8 cellular contexts compared by ENCODE assay signal in the genomic region with DNA sequence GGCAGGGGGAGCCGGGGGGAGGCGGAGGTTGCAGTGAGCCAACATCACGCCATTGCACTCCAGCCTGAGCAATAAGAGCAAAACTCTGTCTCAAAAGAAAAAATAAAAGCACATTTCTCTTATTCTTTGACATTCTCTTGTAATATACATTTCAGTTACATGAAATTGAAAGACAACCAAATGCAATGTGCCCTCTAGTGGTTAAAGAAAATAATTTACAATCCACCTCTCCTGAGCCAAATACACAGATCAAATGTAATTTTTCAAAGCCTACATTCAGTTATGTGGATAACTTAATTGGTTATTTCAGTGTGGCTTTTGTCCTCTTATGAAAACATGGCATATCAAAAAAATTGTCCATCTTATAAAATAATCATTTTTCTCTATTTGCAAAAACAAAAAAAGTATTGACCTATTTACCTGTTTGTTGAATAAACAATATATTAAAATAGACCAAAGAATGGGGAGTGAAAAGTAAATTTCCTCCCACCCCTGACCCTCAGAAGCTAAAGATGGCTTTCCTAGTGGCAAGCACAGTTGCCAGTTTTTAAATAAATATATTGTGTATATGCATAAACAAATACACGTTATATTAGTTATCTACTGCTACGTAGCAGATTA. TPM values are rescaled to one million over a fixed set of nuclear protein-coding genes. Genes with fewer than 3 reads are reported as not detected.
DNase-seq lines count a peak whose midpoint lies in the region; ATAC-seq and TF ChIP-seq lines count a peak whose summit lies in the region.

No MANE protein-coding gene starts in this region.

- peaks cover 6% of the 10 kb centered on the region for H3K4me1 ChIP-seq in ACC112 (ENCODE audit: control insufficient read depth, insufficient read depth, low read length, unreplicated experiment)
- peaks cover 10% of the 10 kb centered on the region for H3K4me1 ChIP-seq in left ventricle myocardium inferior
- no peaks in the 10 kb centered on the region for H3K4me1 ChIP-seq in stomach

- H2AFZ ChIP-seq in ACC112 (ENCODE audit: low read length, unreplicated experiment) = peak overlapping the region; percentile 82

- in situ Hi-C loops in GM13976 (cut with MboI; ENCODE audit: low sequenced_read_pairs, unreplicated experiment) = no loop called here

- no peak overlapping the region for H3K27ac ChIP-seq in ACC112 (ENCODE audit: low read depth, low read length)
- no peak overlapping the region for H3K27ac ChIP-seq in VCaP
- H3K27ac ChIP-seq in left ventricle myocardium inferior (replicated peaks) = peak overlapping the region; percentile 67
- no peak overlapping the region for H3K27ac ChIP-seq in stomach

- peak; percentile 48 for TF ChIP-seq CTCF in GM13976 (IDR thresholded peaks at IDR 0.05; ENCODE audit: borderline replicate concordance, control extremely low read depth, extremely low read depth, insufficient read depth, missing control alignments)
- TF ChIP-seq CTCF in VCaP (conservative IDR thresholded peaks at IDR 0.05) = peak; percentile 83
- TF ChIP-seq CTCF in left ventricle myocardium inferior (IDR thresholded peaks at IDR 0.05; ENCODE audit: borderline replicate concordance) = peak; percentile 78
- peak in 5 of 7 experiments; percentile 43 to 66 (median 54) for TF ChIP-seq CTCF in stomach (IDR thresholded peaks at IDR 0.05)

- H3K9me3 ChIP-seq in left ventricle myocardium inferior (replicated peaks) = no peaks in the 10 kb centered on the region
- H3K9me3 ChIP-seq in stomach = no peaks in the 10 kb centered on the region

- no peak overlapping the region for H3K4me3 ChIP-seq in ACC112 (ENCODE audit: low read depth, low read length)
- H3K4me3 ChIP-seq in left ventricle myocardium inferior = peak overlapping the region; percentile 11
- H3K4me3 ChIP-seq in stomach = no peak overlapping the region

- no peak for ATAC-seq in GM18519 (IDR thresholded peaks at IDR 0.05; ENCODE audit: low FRiP score, unreplicated experiment)
- no peak for ATAC-seq in GM18502 (IDR thresholded peaks at IDR 0.05; ENCODE audit: poor library complexity, unreplicated experiment)

- no peak for TF ChIP-seq POLR2A in stomach (IDR thresholded peaks at IDR 0.05)

- no peak for TF ChIP-seq EP300 in stomach (IDR thresholded peaks at IDR 0.05)

- intact Hi-C loops in left ventricle myocardium inferior (cut with micrococcal nuclease) = loop anchor here (2.0 kb wide), 1 partner anchor 158 kb away; no protein-coding TSS in a partner anchor
- intact Hi-C loops in stomach (cut with DNase I; ENCODE audit: low total_unique reads) = loop anchor here (10.0 kb wide), 1 partner anchor 152 kb away; no protein-coding TSS in a partner anchor

- peak; percentile 49 for DNase-seq in GM13976 (ENCODE audit: low spot score)
- peak; percentile 3 for DNase-seq in NCI-H1048 (lab: John Stamatoyannopoulos, UW)
- DNase-seq in left ventricle myocardium inferior = no peak
- no peak for DNase-seq in stomach

- H3K27me3 ChIP-seq in ACC112 (ENCODE audit: insufficient read depth, low read length) (no peaks in the 10 kb centered on the region), left ventricle myocardium inferior (ENCODE audit: low read depth) (no peaks in the 10 kb centered on the region), stomach (peaks cover 0 to 14% (median under 1%) of the 10 kb centered on the region in 3 donors)

- WGBS in stomach, 5 donors = 46 to 57% (median 52%) methylated on average over 5 of the region's 5 CpGs

- no peaks in the 10 kb centered on the region for H3K79me2 ChIP-seq in ACC112 (ENCODE audit: control insufficient read depth, insufficient read depth, low read length, unreplicated experiment)

- no peaks in the 10 kb centered on the region for H3K36me3 ChIP-seq in ACC112 (ENCODE audit: insufficient read depth, low read length)
- H3K36me3 ChIP-seq in left ventricle myocardium inferior = no peaks in the 10 kb centered on the region
- no peaks in the 10 kb centered on the region for H3K36me3 ChIP-seq in stomach

RNA-seq across cellular contexts. Expression of a gene that starts 14.2 kb away (rescaled TPM):
- total RNA-seq in left ventricle myocardium inferior (43.7 TPM), stomach (100 to 1,000 TPM in 2 of 5 donors, 10 to 100 TPM in 3; 50.4 to 156 (median 96.5) TPM)
- 10 to 100 TPM; 12.8 to 27.6 (median 16.6) TPM for polyA plus RNA-seq in stomach

RNA-seq across cellular contexts. Expression of a gene that starts 23.7 kb away (rescaled TPM):
- total RNA-seq in left ventricle myocardium inferior (15.3 TPM), stomach (not detected)
- not detected for polyA plus RNA-seq in stomach

Comparison
In these comparisons a context has a peak if more than half of its experiments do, and no peak if none do; other contexts are left out.
1. DNase-seq: peak in GM13976 (single experiment) and NCI-H1048 (single experiment); none in left ventricle myocardium inferior (single experiment) and stomach (single experiment).
2. RNA of a gene that starts 23.7 kb away (total RNA-seq): 15.3 TPM in left ventricle myocardium inferior (single experiment); not detected in stomach; every median in the first group is over 10 times any median in the second.
3. Peak in every context shown above with its lines, with median percentiles within 50 percentile points of each other: CTCF ChIP-seq.